10 cellular contexts compared by ENCODE assay signal in the genomic region with DNA sequence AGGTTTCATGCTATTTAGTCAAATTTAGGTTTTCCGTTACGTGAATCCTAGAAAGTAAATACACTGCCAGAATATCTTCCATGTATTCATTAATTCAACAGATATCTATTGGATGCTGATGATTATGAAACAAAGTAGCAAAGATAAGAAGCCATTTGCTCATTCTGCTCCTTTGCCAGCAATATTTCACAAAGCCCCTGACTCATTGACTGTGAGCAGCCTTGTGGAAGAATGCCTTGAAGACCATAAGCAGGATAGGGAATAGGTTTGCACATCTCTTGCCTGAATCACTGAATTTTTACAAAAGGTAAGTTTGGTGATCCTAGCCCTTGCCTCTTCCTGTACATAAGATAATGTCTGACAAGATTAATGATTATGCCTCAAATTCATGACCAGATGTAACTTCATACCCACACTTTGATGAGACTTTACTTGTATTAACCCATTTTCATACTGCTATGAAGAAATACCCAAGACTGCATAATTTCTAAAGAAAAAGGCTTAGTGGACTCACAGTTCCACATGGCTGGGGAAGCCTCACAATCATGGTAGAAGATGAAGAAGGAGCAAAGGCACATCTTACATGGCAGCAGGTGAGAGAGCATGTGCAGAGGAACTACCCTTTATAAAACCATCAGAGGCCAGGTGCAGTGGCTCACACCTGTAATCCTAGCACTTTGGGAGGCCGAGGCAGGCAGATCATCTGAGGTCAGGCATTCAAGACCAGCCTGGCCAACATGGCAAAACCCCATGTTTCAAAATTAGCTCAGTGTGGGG. TPM values are rescaled to one million over a fixed set of nuclear protein-coding genes. Genes with fewer than 3 reads are reported as not detected.
DNase-seq lines count a peak whose midpoint lies in the region; ATAC-seq and TF ChIP-seq lines count a peak whose summit lies in the region.
"Had no signal": no experiment of that assay in that cellular context is flagged by ENCODE, and none has a peak within 500 bp of the region (broad histone marks: within the 10 kb centered on the region; RNA-seq: fewer than 3 reads in every experiment).

No MANE protein-coding gene starts in this region.

- H3K4me3 Mint-ChIP-seq in activated naive CD8-positive, alpha-beta T cell treated with anti-CD3 and anti-CD28 coated beads for 36 hours: peak overlapping the region; percentile 59
- H3K4me3 Mint-ChIP-seq in stimulated activated naive B cell treated with anti-CD40 and anti-IgM and Interleukin-4, amounts not matched to agents 10 μg/mL and 1 μg/mL and 100 μg/mL, for 72 hours: peak overlapping the region in 1 of 2 donors; percentile 47

- no peak for ATAC-seq in stimulated activated naive B cell treated with anti-CD40 and anti-IgM and Interleukin-4, amounts not matched to agents 10 μg/mL and 1 μg/mL and 100 μg/mL, for 72 hours (replicated peaks)
- ATAC-seq in omental fat pad (ENCODE audit: low FRiP score): no peak

- peaks cover 14% of the 10 kb centered on the region for H3K36me3 ChIP-seq in iPS-20b (ENCODE audit: insufficient read depth, low read depth, low read length)

- DNase-seq in AG08395 (ENCODE audit: low spot score): peak; percentile 4
- DNase-seq in GM04504 (ENCODE audit: low read depth): peak; percentile 17
- no peak for DNase-seq in activated naive CD8-positive, alpha-beta T cell treated with anti-CD3 and anti-CD28 coated beads for 36 hours
- no peak for DNase-seq in stimulated activated naive B cell treated with anti-CD40 and anti-IgM and Interleukin-4, amounts not matched to agents 10 μg/mL and 1 μg/mL and 100 μg/mL, for 72 hours
- DNase-seq in mucosa of gallbladder (ENCODE audit: low spot score): no peak
- DNase-seq in omental fat pad (ENCODE audit: low spot score): no peak
- DNase-seq in hippocampal formation (lab: John Stamatoyannopoulos, UW): no peak
- DNase-seq: NCI-H748 treated with DMSO at 0.1 percent for 48 hours had no signal

- no peak overlapping the region for H3K27ac ChIP-seq in iPS-20b (ENCODE audit: low read length)
- H3K27ac ChIP-seq: parathyroid adenoma had no signal

- 0 out of 2 replicates have a peak overlapping the region, but pooled peaks have one; percentile 99 for H3K4me3 ChIP-seq in iPS-20b (ENCODE audit: low read length)

- H3K9me3 Mint-ChIP-seq in activated naive CD8-positive, alpha-beta T cell treated with anti-CD3 and anti-CD28 coated beads for 36 hours: peaks cover 1% of the 10 kb centered on the region
- peaks cover 0 to 2% of the 10 kb centered on the region in 2 donors for H3K9me3 Mint-ChIP-seq in stimulated activated naive B cell treated with anti-CD40 and anti-IgM and Interleukin-4, amounts not matched to agents 10 μg/mL and 1 μg/mL and 100 μg/mL, for 72 hours

- no peak for TF ChIP-seq CTCF in omental fat pad (IDR thresholded peaks at IDR 0.05)

- no peak overlapping the region for H3K9ac ChIP-seq in iPS-20b (ENCODE audit: low read depth, low read length)
- H3K9ac ChIP-seq: parathyroid adenoma had no signal

- H3K36me3 Mint-ChIP-seq in activated naive CD8-positive, alpha-beta T cell treated with anti-CD3 and anti-CD28 coated beads for 36 hours: peaks cover 31% of the 10 kb centered on the region
- H3K36me3 Mint-ChIP-seq in stimulated activated naive B cell treated with anti-CD40 and anti-IgM and Interleukin-4, amounts not matched to agents 10 μg/mL and 1 μg/mL and 100 μg/mL, for 72 hours: peaks cover 14 to 19% of the 10 kb centered on the region in 2 donors

- H3K27ac Mint-ChIP-seq in activated naive CD8-positive, alpha-beta T cell treated with anti-CD3 and anti-CD28 coated beads for 36 hours: no peak overlapping the region
- H3K27ac Mint-ChIP-seq in stimulated activated naive B cell treated with anti-CD40 and anti-IgM and Interleukin-4, amounts not matched to agents 10 μg/mL and 1 μg/mL and 100 μg/mL, for 72 hours: no peak overlapping the region

- no peaks in the 10 kb centered on the region for H3K27me3 ChIP-seq in iPS-20b (ENCODE audit: insufficient read depth, low read length)

- no peaks in the 10 kb centered on the region; the same call in 1 of the 2 replicates for H3K9me3 ChIP-seq in iPS-20b (ENCODE audit: insufficient read depth, low read depth, low read length)

- peaks cover 22% of the 10 kb centered on the region for H3K4me1 Mint-ChIP-seq in activated naive CD8-positive, alpha-beta T cell treated with anti-CD3 and anti-CD28 coated beads for 36 hours
- H3K4me1 Mint-ChIP-seq in stimulated activated naive B cell treated with anti-CD40 and anti-IgM and Interleukin-4, amounts not matched to agents 10 μg/mL and 1 μg/mL and 100 μg/mL, for 72 hours: peaks cover 10 to 21% of the 10 kb centered on the region in 2 donors

- no peaks in the 10 kb centered on the region for H3K27me3 Mint-ChIP-seq in activated naive CD8-positive, alpha-beta T cell treated with anti-CD3 and anti-CD28 coated beads for 36 hours
- H3K27me3 Mint-ChIP-seq in stimulated activated naive B cell treated with anti-CD40 and anti-IgM and Interleukin-4, amounts not matched to agents 10 μg/mL and 1 μg/mL and 100 μg/mL, for 72 hours: no peaks in the 10 kb centered on the region

- H3K4me1 ChIP-seq in iPS-20b (ENCODE audit: insufficient read depth, low read length): peaks cover 7% of the 10 kb centered on the region
- H3K4me1 ChIP-seq: parathyroid adenoma had no signal

RNA-seq across cellular contexts. Expression of a gene that starts 1.6 kb away (rescaled TPM):
- 10 to 100 TPM; 21.4 to 23.1 TPM for total RNA-seq in activated naive CD8-positive, alpha-beta T cell treated with anti-CD3 and anti-CD28 coated beads for 36 hours
- total RNA-seq in mucosa of gallbladder: 32.5 TPM
- 10 to 100 TPM; 10.9 to 23.0 (median 14.4) TPM for total RNA-seq in omental fat pad

Comparison
In these comparisons a context has a peak if more than half of its experiments do, and no peak if none do; other contexts are left out.
1. DNase-seq: peak in AG08395 (single experiment) and GM04504 (single experiment); none in activated naive CD8-positive, alpha-beta T cell treated with anti-CD3 and anti-CD28 coated beads for 36 hours (single experiment), stimulated activated naive B cell treated with anti-CD40 and anti-IgM and Interleukin-4, amounts not matched to agents 10 μg/mL and 1 μg/mL and 100 μg/mL, for 72 hours (single experiment), mucosa of gallbladder (single experiment), omental fat pad (single experiment) and hippocampal formation (0 of 2).